In genomic region chr17:4796550-4796915, GRCh38 we compare ENCODE assay signal across 1 cellular context.
TF ChIP-seq lines count a peak whose summit lies in the region.

No MANE protein-coding gene starts in this region.

TF ChIP-seq in GM23338, 12 proteins besides CTCF, POLR2A, EP300 and RAD21 (continued from another document):
- TF ChIP-seq ZNF462 (CRISPR knock-in tag; IDR thresholded peaks at IDR 0.05) (no peak), ZNF114 (CRISPR knock-in tag; IDR thresholded peaks at IDR 0.05) (no peak), STAT1 (IDR thresholded peaks at IDR 0.05; ENCODE audit: unreplicated experiment) (no peak), JUNB (IDR thresholded peaks at IDR 0.05; ENCODE audit: unreplicated experiment) (no peak)
